ENCODE assay signal across 2 cellular contexts in the genomic region with DNA sequence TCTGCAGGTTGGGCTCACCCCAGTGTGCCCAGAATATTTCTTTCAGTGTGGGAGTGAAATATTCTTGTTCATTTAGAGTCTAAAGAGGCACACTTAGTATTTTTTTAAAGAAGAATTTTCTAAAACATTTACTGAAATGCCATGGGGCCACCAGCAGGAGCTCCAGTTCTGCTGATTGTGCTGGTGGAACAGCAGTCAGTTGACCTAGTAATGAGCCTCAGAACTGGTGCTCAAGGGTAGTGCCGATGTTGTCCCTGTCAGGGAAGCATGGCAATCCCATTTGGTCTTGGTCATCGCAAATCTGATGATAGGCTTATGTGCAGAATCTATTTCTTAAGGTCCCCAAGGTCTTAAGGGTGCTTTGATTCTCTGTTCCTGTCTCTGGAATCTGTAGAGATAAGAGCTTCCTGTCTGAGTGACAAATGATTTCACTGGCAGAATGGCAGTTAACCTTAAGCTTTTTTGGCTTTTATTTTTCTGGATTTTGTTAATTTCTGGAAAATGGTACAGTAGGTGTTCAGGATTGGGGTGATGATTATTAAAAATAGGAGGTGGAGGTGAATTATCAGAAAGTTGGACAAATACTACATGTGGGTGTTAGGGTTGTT.
TF ChIP-seq lines count a peak whose summit lies in the region.

No MANE protein-coding gene starts in this region.

TF ChIP-seq in GM23338, 12 proteins besides CTCF, POLR2A, EP300 and RAD21 (continued from another document):
- TF ChIP-seq POLR2AphosphoS5 (IDR thresholded peaks at IDR 0.05; ENCODE audit: low read depth) (no peak), ZNF331 (CRISPR knock-in tag; IDR thresholded peaks at IDR 0.05; ENCODE audit: low read depth) (no peak), ZNF114 (CRISPR knock-in tag; IDR thresholded peaks at IDR 0.05) (no peak)

TF ChIP-seq in K562, 482 proteins besides CTCF, POLR2A, EP300 and RAD21:
- TF ChIP-seq KDM1A (IDR thresholded peaks at IDR 0.05) (peak; percentile 37 to 45; a peak in 2 of 4 replicates), EHMT2 (IDR thresholded peaks at IDR 0.05) (no peak), TAF9B (IDR thresholded peaks at IDR 0.05; ENCODE audit: partially characterized antibody) (no peak), ZNF232 (CRISPR knock-in tag; IDR thresholded peaks at IDR 0.05) (no peak), LARP7 (IDR thresholded peaks at IDR 0.05) (no peak), CREBBP (IDR thresholded peaks at IDR 0.05; ENCODE audit: low read depth, low read length) (no peak), SREBF2 (CRISPR knock-in tag; IDR thresholded peaks at IDR 0.05) (no peak), IFI16 (CRISPR knock-in tag; IDR thresholded peaks at IDR 0.05) (no peak), POLR2AphosphoS5 (IDR thresholded peaks at IDR 0.05; ENCODE audit: control insufficient read depth, insufficient read depth, low read depth, low read length) (no peak), ZNF253 (CRISPR knock-in tag; conservative IDR thresholded peaks at IDR 0.05) (no peak), CBFA2T2 (conservative IDR thresholded peaks at IDR 0.05) (no peak), KLF6 (CRISPR knock-in tag; IDR thresholded peaks at IDR 0.05; ENCODE audit: borderline replicate concordance) (no peak), PHF8 (IDR thresholded peaks at IDR 0.05; ENCODE audit: borderline replicate concordance, low read length) (no peak), ZNF76 (CRISPR knock-in tag; IDR thresholded peaks at IDR 0.05; ENCODE audit: borderline replicate concordance) (no peak), NFATC3 (IDR thresholded peaks at IDR 0.05) (no peak), HDAC1 (IDR thresholded peaks at IDR 0.05) (no peak), YY1 (IDR thresholded peaks at IDR 0.05; ENCODE audit: borderline replicate concordance in 1 of 3, control insufficient read depth in 1 of 3, extremely low read depth in 1 of 3, insufficient read depth in 3 of 3, insufficient read length in 1 of 3, insufficient replicate concordance in 2 of 3, low read depth in 1 of 3, low read length in 2 of 3) (no peak), ETV1 (tag; conservative IDR thresholded peaks at IDR 0.05; ENCODE audit: low read depth) (peak; percentile 46), SP2 (IDR thresholded peaks at IDR 0.05; ENCODE audit: extremely low read depth, low read depth, low read length, poor library complexity, severe bottlenecking) (no peak), ATF1 (CRISPR knock-in tag; IDR thresholded peaks at IDR 0.05) (no peak), ATF1 (tag; IDR thresholded peaks at IDR 0.05) (no peak), ZNF696 (CRISPR knock-in tag; conservative IDR thresholded peaks at IDR 0.05) (no peak), CHCHD3 (CRISPR knock-in tag; IDR thresholded peaks at IDR 0.05) (no peak), MEIS2 (IDR thresholded peaks at IDR 0.05; ENCODE audit: partially characterized antibody) (peak; percentile 78), ZFP36 (IDR thresholded peaks at IDR 0.05; ENCODE audit: low read depth, low read length, partially characterized antibody) (no peak), GATA2 (CRISPR knock-in tag; IDR thresholded peaks at IDR 0.05) (no peak), TSC22D4 (tag; IDR thresholded peaks at IDR 0.05) (no peak), SRSF3 (IDR thresholded peaks at IDR 0.05; ENCODE audit: insufficient read depth, low read length) (no peak)
- TF ChIP-seq, protein P1, sequence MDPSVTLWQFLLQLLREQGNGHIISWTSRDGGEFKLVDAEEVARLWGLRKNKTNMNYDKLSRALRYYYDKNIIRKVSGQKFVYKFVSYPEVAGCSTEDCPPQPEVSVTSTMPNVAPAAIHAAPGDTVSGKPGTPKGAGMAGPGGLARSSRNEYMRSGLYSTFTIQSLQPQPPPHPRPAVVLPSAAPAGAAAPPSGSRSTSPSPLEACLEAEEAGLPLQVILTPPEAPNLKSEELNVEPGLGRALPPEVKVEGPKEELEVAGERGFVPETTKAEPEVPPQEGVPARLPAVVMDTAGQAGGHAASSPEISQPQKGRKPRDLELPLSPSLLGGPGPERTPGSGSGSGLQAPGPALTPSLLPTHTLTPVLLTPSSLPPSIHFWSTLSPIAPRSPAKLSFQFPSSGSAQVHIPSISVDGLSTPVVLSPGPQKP (CRISPR knock-in tag; IDR thresholded peaks at IDR 0.05) = no peak
- TF ChIP-seq, protein P2, sequence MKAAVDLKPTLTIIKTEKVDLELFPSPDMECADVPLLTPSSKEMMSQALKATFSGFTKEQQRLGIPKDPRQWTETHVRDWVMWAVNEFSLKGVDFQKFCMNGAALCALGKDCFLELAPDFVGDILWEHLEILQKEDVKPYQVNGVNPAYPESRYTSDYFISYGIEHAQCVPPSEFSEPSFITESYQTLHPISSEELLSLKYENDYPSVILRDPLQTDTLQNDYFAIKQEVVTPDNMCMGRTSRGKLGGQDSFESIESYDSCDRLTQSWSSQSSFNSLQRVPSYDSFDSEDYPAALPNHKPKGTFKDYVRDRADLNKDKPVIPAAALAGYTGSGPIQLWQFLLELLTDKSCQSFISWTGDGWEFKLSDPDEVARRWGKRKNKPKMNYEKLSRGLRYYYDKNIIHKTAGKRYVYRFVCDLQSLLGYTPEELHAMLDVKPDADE (conservative IDR thresholded peaks at IDR 0.05; ENCODE audit: control insufficient read depth, low read depth, low read length) = no peak
- TF ChIP-seq, protein P3, sequence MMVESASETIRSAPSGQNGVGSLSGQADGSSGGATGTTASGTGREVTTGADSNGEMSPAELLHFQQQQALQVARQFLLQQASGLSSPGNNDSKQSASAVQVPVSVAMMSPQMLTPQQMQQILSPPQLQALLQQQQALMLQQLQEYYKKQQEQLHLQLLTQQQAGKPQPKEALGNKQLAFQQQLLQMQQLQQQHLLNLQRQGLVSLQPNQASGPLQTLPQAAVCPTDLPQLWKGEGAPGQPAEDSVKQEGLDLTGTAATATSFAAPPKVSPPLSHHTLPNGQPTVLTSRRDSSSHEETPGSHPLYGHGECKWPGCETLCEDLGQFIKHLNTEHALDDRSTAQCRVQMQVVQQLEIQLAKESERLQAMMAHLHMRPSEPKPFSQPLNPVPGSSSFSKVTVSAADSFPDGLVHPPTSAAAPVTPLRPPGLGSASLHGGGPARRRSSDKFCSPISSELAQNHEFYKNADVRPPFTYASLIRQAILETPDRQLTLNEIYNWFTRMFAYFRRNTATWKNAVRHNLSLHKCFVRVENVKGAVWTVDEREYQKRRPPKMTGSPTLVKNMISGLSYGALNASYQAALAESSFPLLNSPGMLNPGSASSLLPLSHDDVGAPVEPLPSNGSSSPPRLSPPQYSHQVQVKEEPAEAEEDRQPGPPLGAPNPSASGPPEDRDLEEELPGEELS (CRISPR knock-in tag; IDR thresholded peaks at IDR 0.05; ENCODE audit: borderline replicate concordance) = no peak
- TF ChIP-seq, protein P4, sequence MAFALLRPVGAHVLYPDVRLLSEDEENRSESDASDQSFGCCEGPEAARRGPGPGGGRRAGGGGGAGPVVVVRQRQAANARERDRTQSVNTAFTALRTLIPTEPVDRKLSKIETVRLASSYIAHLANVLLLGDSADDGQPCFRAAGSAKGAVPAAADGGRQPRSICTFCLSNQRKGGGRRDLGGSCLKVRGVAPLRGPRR (CRISPR knock-in tag; IDR thresholded peaks at IDR 0.05) = no peak
- TF ChIP-seq, protein P5, sequence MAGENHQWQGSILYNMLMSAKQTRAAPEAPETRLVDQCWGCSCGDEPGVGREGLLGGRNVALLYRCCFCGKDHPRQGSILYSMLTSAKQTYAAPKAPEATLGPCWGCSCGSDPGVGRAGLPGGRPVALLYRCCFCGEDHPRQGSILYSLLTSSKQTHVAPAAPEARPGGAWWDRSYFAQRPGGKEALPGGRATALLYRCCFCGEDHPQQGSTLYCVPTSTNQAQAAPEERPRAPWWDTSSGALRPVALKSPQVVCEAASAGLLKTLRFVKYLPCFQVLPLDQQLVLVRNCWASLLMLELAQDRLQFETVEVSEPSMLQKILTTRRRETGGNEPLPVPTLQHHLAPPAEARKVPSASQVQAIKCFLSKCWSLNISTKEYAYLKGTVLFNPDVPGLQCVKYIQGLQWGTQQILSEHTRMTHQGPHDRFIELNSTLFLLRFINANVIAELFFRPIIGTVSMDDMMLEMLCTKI (IDR thresholded peaks at IDR 0.05; ENCODE audit: partially characterized antibody) = no peak
- TF ChIP-seq, protein P6, sequence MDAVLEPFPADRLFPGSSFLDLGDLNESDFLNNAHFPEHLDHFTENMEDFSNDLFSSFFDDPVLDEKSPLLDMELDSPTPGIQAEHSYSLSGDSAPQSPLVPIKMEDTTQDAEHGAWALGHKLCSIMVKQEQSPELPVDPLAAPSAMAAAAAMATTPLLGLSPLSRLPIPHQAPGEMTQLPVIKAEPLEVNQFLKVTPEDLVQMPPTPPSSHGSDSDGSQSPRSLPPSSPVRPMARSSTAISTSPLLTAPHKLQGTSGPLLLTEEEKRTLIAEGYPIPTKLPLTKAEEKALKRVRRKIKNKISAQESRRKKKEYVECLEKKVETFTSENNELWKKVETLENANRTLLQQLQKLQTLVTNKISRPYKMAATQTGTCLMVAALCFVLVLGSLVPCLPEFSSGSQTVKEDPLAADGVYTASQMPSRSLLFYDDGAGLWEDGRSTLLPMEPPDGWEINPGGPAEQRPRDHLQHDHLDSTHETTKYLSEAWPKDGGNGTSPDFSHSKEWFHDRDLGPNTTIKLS (IDR thresholded peaks at IDR 0.05; ENCODE audit: borderline replicate concordance, low read depth) = no peak
- TF ChIP-seq, protein P7, sequence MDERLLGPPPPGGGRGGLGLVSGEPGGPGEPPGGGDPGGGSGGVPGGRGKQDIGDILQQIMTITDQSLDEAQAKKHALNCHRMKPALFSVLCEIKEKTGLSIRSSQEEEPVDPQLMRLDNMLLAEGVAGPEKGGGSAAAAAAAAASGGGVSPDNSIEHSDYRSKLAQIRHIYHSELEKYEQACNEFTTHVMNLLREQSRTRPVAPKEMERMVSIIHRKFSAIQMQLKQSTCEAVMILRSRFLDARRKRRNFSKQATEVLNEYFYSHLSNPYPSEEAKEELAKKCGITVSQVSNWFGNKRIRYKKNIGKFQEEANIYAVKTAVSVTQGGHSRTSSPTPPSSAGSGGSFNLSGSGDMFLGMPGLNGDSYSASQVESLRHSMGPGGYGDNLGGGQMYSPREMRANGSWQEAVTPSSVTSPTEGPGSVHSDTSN (CRISPR knock-in tag; IDR thresholded peaks at IDR 0.05; ENCODE audit: low read depth) = no peak
- TF ChIP-seq, protein P7 (tag; conservative IDR thresholded peaks at IDR 0.05; ENCODE audit: low read depth) = peak; percentile 64; the same call in 1 of the 2 replicates
- TF ChIP-seq, protein P8, sequence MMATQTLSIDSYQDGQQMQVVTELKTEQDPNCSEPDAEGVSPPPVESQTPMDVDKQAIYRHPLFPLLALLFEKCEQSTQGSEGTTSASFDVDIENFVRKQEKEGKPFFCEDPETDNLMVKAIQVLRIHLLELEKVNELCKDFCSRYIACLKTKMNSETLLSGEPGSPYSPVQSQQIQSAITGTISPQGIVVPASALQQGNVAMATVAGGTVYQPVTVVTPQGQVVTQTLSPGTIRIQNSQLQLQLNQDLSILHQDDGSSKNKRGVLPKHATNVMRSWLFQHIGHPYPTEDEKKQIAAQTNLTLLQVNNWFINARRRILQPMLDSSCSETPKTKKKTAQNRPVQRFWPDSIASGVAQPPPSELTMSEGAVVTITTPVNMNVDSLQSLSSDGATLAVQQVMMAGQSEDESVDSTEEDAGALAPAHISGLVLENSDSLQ (IDR thresholded peaks at IDR 0.05) = peak; percentile 38; the same call in 1 of the 2 replicates
